ENCODE assay signal across 1 cellular context in genomic region chr7:31744294-31744874, GRCh38.
TF ChIP-seq lines count a peak whose summit lies in the region.

No MANE protein-coding gene starts in this region.

TF ChIP-seq in GM23338, 12 proteins besides CTCF, POLR2A, EP300 and RAD21 (continued from another document):
- no peak for TF ChIP-seq STAT1 (IDR thresholded peaks at IDR 0.05; ENCODE audit: unreplicated experiment)
- no peak for TF ChIP-seq REST (IDR thresholded peaks at IDR 0.05; ENCODE audit: unreplicated experiment)
- no peak for TF ChIP-seq EZH2phosphoT487 (IDR thresholded peaks at IDR 0.05; ENCODE audit: unreplicated experiment)
- no peak for TF ChIP-seq ZNF331 (CRISPR knock-in tag; IDR thresholded peaks at IDR 0.05; ENCODE audit: low read depth)
- no peak for TF ChIP-seq ETS1 (IDR thresholded peaks at IDR 0.05)
- no peak for TF ChIP-seq NANOG (IDR thresholded peaks at IDR 0.05; ENCODE audit: borderline replicate concordance)
- no peak for TF ChIP-seq CREB1 (CRISPR knock-in tag; IDR thresholded peaks at IDR 0.05; ENCODE audit: low read depth)
- no peak for TF ChIP-seq EZH2 (IDR thresholded peaks at IDR 0.05; ENCODE audit: low read depth, unreplicated experiment)
- no peak for TF ChIP-seq JUNB (IDR thresholded peaks at IDR 0.05; ENCODE audit: unreplicated experiment)
- TF ChIP-seq ZNF462 (CRISPR knock-in tag; IDR thresholded peaks at IDR 0.05) = no peak
- no peak for TF ChIP-seq POLR2AphosphoS5 (IDR thresholded peaks at IDR 0.05; ENCODE audit: low read depth)
TF ChIP-seq in GM23338: peak in this region for 0.
